ENCODE assay signal across 8 cellular contexts in genomic region chr19:507286-508203, GRCh38. TPM values are rescaled to one million over a fixed set of nuclear protein-coding genes. Genes with fewer than 3 reads are reported as not detected.
DNase-seq lines count a peak whose midpoint lies in the region; ATAC-seq and TF ChIP-seq lines count a peak whose summit lies in the region.

TPGS1 (plus strand) TSS chr19:507497; CDS start chr19:507507, 10 bp downstream.

- H3K4me3 ChIP-seq in BE2C (ENCODE audit: low read depth, low read length): peak within 1 kb of the TSS; percentile 94

- H3K4me1 ChIP-seq in BE2C: peaks cover 4% of the 10 kb centered on the region

- peak; percentile 93 for DNase-seq in BE2C
- DNase-seq in NCI-H748 (lab: John Stamatoyannopoulos, UW; ENCODE audit: unreplicated experiment): peak; percentile 79
- peak; percentile 65 to 77 for DNase-seq in activated CD8-positive, alpha-beta memory T cell treated with anti-CD3 and anti-CD28 coated beads for 1 hour (ENCODE audit: extremely low read depth in 1 of 2, low read depth in 1 of 2)
- DNase-seq in effector CD8-positive, alpha-beta T cell (lab: John Stamatoyannopoulos, UW): peak; percentile 90
- peak; percentile 88 for DNase-seq in medulla oblongata (ENCODE audit: extremely low spot score)
- DNase-seq in stimulated activated CD4-positive, alpha-beta T cell treated with anti-CD3 and anti-CD28 coated beads, TNF-alpha, amount 100 ng/mL, for 48 hours (ENCODE audit: low read depth in 3 of 3): peak; percentile 68 to 79 (median 79)

- no peaks in the 10 kb centered on the region for H3K27me3 ChIP-seq in BE2C

- no peaks in the 10 kb centered on the region for H3K9me3 ChIP-seq in BE2C

- peak; percentile 44 for ATAC-seq in GM19043 (IDR thresholded peaks at IDR 0.05; ENCODE audit: low read depth, unreplicated experiment)
- peak; percentile 53 for ATAC-seq in HG03342 (IDR thresholded peaks at IDR 0.05; ENCODE audit: unreplicated experiment)

- TF ChIP-seq CTCF in BE2C (IDR thresholded peaks at IDR 0.05; ENCODE audit: low read depth, low read length): no peak

- peaks cover 7% of the 10 kb centered on the region for H3K36me3 ChIP-seq in BE2C

RNA-seq across cellular contexts. Expression of gene TPGS1, which starts in this region (rescaled TPM):
- polyA plus RNA-seq in BE2C (2012; ENCODE audit: insufficient read depth, insufficient read length, low read depth): 78.4 TPM

Comparison
In these comparisons a context has a peak if more than half of its experiments do, and no peak if none do; other contexts are left out.
1. Peak in every context shown above with its lines: DNase-seq, ATAC-seq and H3K4me3 ChIP-seq.